9 cellular contexts compared by ENCODE assay signal in the genomic region with DNA sequence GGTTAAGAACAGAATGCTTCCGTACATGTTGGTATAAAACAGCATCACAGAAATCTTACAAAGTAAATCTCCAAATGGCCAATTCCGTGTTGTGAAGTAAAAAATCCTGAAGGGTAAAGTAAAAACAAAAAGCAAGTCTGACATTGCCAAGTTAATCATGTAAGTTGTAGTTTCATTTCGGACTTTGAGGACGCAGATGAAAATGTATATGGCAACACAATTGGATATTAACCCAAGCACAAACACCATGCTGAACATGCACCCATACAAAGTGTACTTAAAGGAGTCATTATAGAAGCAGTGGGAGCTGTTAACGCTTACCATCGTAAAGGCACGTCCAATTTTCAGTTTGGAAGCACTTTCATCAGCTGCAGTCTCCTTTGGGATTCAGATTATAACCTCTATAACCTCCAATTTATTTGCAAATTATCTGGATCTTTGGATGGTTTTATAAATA. TPM values are rescaled to one million over a fixed set of nuclear protein-coding genes. Genes with fewer than 3 reads are reported as not detected.
DNase-seq lines count a peak whose midpoint lies in the region; ATAC-seq and TF ChIP-seq lines count a peak whose summit lies in the region.
"Had no signal": no experiment of that assay in that cellular context is flagged by ENCODE, and none has a peak within 500 bp of the region (broad histone marks: within the 10 kb centered on the region; RNA-seq: fewer than 3 reads in every experiment).

No MANE protein-coding gene starts in this region.

- peaks cover 41% of the 10 kb centered on the region for H3K4me1 Mint-ChIP-seq in activated CD8-positive, alpha-beta T cell treated with anti-CD3 and anti-CD28 coated beads for 36 hours (ENCODE audit: low read depth)

- no peaks in the 10 kb centered on the region for H3K9me3 ChIP-seq in heart left ventricle

- POLR2A ChIA-PET in activated CD8-positive, alpha-beta T cell treated with anti-CD3 and anti-CD28 coated beads for 36 hours (lab: Charles Lee) = interaction anchor here (1.3 to 1.6 kb wide), 3 partner anchors 9 to 317 kb away, joined by 3 to 8 read pairs (median 3); partner anchors contain the start of gene MED4

- peak overlapping the region; percentile 56 for H3K9ac ChIP-seq in rectal smooth muscle tissue (ENCODE audit: low read length)

- H3K27me3 ChIP-seq in heart left ventricle (no peaks in the 10 kb centered on the region), rectal smooth muscle tissue (ENCODE audit: control insufficient read depth, insufficient read depth, low read length) (no peaks in the 10 kb centered on the region)

- peaks cover 0 to 5% (median under 1%) of the 10 kb centered on the region in 9 donors for H3K36me3 ChIP-seq in heart left ventricle
- H3K36me3 ChIP-seq in rectal smooth muscle tissue (ENCODE audit: control insufficient read depth, insufficient read depth, low read length) = no peaks in the 10 kb centered on the region

- H3K36me3 Mint-ChIP-seq in activated CD8-positive, alpha-beta T cell treated with anti-CD3 and anti-CD28 coated beads for 36 hours (ENCODE audit: low read depth) = peaks cover 22% of the 10 kb centered on the region

- ATAC-seq in activated CD8-positive, alpha-beta T cell treated with anti-CD3 and anti-CD28 coated beads for 36 hours = peak; percentile 62
- ATAC-seq in heart left ventricle = peak in 2 of 4 donors; percentile 44 to 50
- no peak for ATAC-seq in GM21381 (IDR thresholded peaks at IDR 0.05; ENCODE audit: unreplicated experiment)
- ATAC-seq: HCT116 had no signal

- TF ChIP-seq CTCF in GM12875 (IDR thresholded peaks at IDR 0.05; ENCODE audit: borderline replicate concordance, insufficient read depth, low read depth, low read length) = no peak
- TF ChIP-seq CTCF in activated CD8-positive, alpha-beta T cell treated with anti-CD3 and anti-CD28 coated beads for 36 hours (IDR thresholded peaks at IDR 0.05) = no peak
- TF ChIP-seq CTCF in heart left ventricle (IDR thresholded peaks at IDR 0.05) = no peak

- H3K9me3 Mint-ChIP-seq in activated CD8-positive, alpha-beta T cell treated with anti-CD3 and anti-CD28 coated beads for 36 hours = no peaks in the 10 kb centered on the region

- 33 to 46% (median 40%) methylated on average over 7 of the region's 7 CpGs for WGBS in heart left ventricle, 4 donors

- no peaks in the 10 kb centered on the region for H3K27me3 Mint-ChIP-seq in activated CD8-positive, alpha-beta T cell treated with anti-CD3 and anti-CD28 coated beads for 36 hours

- intact Hi-C loops in activated CD8-positive, alpha-beta T cell treated with anti-CD3 and anti-CD28 coated beads for 36 hours (cut with micrococcal nuclease) = no loop called here
- intact Hi-C loops in heart left ventricle (cut with DNase I) = loop anchor here in 4 of 10 donors (2.0 to 5.0 kb wide), 5 partner anchors 55 to 121 kb away; partner anchors contain the start of gene RCBTB2 (in 2 of the 4)

- peak overlapping the region; percentile 47 for H3K4me3 ChIP-seq in GM12875 (ENCODE audit: low read depth, low read length)
- H3K4me3 ChIP-seq in heart left ventricle = peak overlapping the region; percentile 30 to 75 (median 62)
- peak overlapping the region; percentile 84 for H3K4me3 ChIP-seq in rectal smooth muscle tissue (ENCODE audit: low read length)

- peak overlapping the region; percentile 93 for H3K4me3 Mint-ChIP-seq in activated CD8-positive, alpha-beta T cell treated with anti-CD3 and anti-CD28 coated beads for 36 hours

- TF ChIP-seq POLR2A in heart left ventricle (IDR thresholded peaks at IDR 0.05) = no peak

- DNase-seq in activated CD8-positive, alpha-beta T cell treated with anti-CD3 and anti-CD28 coated beads for 36 hours = no peak
- DNase-seq in heart left ventricle = no peak
- DNase-seq in NCI-H526 treated with DMSO at 0.1 percent for 48 hours (lab: John Stamatoyannopoulos, UW) = no peak
- DNase-seq in NOMO-1 treated with dmso at 0.1 percent for 144 hours (lab: John Stamatoyannopoulos, UW; ENCODE audit: unreplicated experiment) = no peak
- DNase-seq in CD1c-positive myeloid dendritic cell (ENCODE audit: extremely low spot score) = no peak

- H3K4me1 ChIP-seq in heart left ventricle (peaks cover 0 to 47% (median 1%) of the 10 kb centered on the region in 12 donors), rectal smooth muscle tissue (ENCODE audit: control insufficient read depth, insufficient read depth, low read length) (no peaks in the 10 kb centered on the region)

- H3K27ac ChIP-seq in heart left ventricle (peak overlapping the region; percentile 52 to 94 (median 81)), rectal smooth muscle tissue (ENCODE audit: low read depth, low read length) (peak overlapping the region; percentile 46)

- CTCF ChIA-PET in activated CD8-positive, alpha-beta T cell treated with anti-CD3 and anti-CD28 coated beads for 36 hours (lab: Charles Lee) = interaction anchor here (1.7 kb wide), 1 partner anchor 37 kb away, joined by 3 read pairs; no protein-coding TSS in a partner anchor

- peak overlapping the region; percentile 90 for H3K27ac Mint-ChIP-seq in activated CD8-positive, alpha-beta T cell treated with anti-CD3 and anti-CD28 coated beads for 36 hours

RNA-seq across cellular contexts. Expression of gene LPAR6, which starts 0.8 kb away (rescaled TPM):
- total RNA-seq in activated CD8-positive, alpha-beta T cell treated with anti-CD3 and anti-CD28 coated beads for 36 hours = 1 to 10 TPM; 5.2 to 6.4 TPM
- 10 to 100 TPM in 8 of 9 donors, 1 to 10 TPM in 1; 6.7 to 47.9 (median 16.6) TPM for total RNA-seq in heart left ventricle
- 10 to 100 TPM in 1 of 2 donors, 1 to 10 TPM in 1; 9.8 to 17.0 TPM for polyA plus RNA-seq in heart left ventricle
